Comparison of ENCODE assay signal across 21 cellular contexts in the genomic region with DNA sequence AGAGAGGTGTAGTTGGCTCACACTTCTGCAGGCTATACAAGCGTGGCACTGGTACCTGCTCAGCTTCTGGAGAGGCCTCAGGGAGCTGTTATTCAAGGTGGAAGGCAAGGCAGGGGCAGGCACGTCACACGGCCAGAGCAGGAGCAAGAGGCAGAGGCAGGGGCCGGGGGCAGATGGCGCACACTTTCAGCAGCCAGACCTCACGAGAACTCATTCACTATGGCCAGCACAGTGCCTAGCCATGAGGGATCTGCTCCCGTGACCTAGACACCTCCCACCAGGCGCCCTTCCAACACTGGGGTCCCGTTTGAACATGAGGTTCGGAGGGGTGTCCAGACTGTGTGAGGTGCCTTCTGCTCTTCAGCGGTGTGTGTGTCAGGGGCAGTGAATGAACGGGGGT.
DNase-seq lines count a peak whose midpoint lies in the region; ATAC-seq, FAIRE-seq and TF ChIP-seq lines count a peak whose summit lies in the region.
"Had no signal": no experiment of that assay in that cellular context is flagged by ENCODE, and none has a peak within 500 bp of the region (broad histone marks: within the 10 kb centered on the region; RNA-seq: fewer than 3 reads in every experiment).

No MANE protein-coding gene starts in this region.

- TF ChIP-seq CTCF in heart right ventricle (IDR thresholded peaks at IDR 0.05) (no peak), kidney (IDR thresholded peaks at IDR 0.05; ENCODE audit: borderline replicate concordance, extremely low read depth, insufficient read depth) (no peak), suprapubic skin (IDR thresholded peaks at IDR 0.05) (no peak)

- peaks cover 4% of the 10 kb centered on the region for H3K9me3 Mint-ChIP-seq in activated CD4-positive, alpha-beta T cell treated with anti-CD3 and anti-CD28 coated beads, Interleukin-2, amount 10 ng/mL, durations not matched to agents 24 days and 14 days

- no peak for TF ChIP-seq POLR2A in suprapubic skin (IDR thresholded peaks at IDR 0.05)

- intact Hi-C loops in cardiac septum (cut with DNase I) (no loop called here), heart right ventricle (cut with DNase I) (loop anchor here in 4 of 10 donors (10.0 kb wide), 3 partner anchors 214 to 534 kb away; no protein-coding TSS in a partner anchor), kidney (cut with DNase I) (no loop called here)
- intact Hi-C loops in activated CD4-positive, alpha-beta T cell treated with anti-CD3 and anti-CD28 coated beads, Interleukin-2, amount 10 ng/mL, durations not matched to agents 24 days and 14 days (cut with micrococcal nuclease): no loop called here

- DNase-seq in cardiac septum (ENCODE audit: low spot score): peak; percentile 36
- no peak for DNase-seq in heart right ventricle
- peak; percentile 41 for DNase-seq in kidney
- DNase-seq in neuronal stem cell (ENCODE audit: low spot score): no peak
- peak; percentile 48 to 59 for DNase-seq in suprapubic skin (ENCODE audit: low spot score in 2 of 2)
- no peak for DNase-seq in activated CD4-positive, alpha-beta T cell treated with anti-CD3 and anti-CD28 coated beads, Interleukin-2, amount 10 ng/mL, durations not matched to agents 24 days and 14 days
- DNase-seq: 8988T; CD8-positive, alpha-beta T cell; DMS 273 treated with DMSO at 0.1 percent for 48 hours; DMS53; DND-41; EL; HCEC 1CT had no signal

- H4K8ac ChIP-seq in neuronal stem cell (ENCODE audit: low read depth, low read length): no peak overlapping the region

- no peak overlapping the region for H3K4me2 ChIP-seq in neuronal stem cell (ENCODE audit: insufficient read depth, low read length, poor library complexity, severe bottlenecking)
- H3K4me2 ChIP-seq: BLaER1, GM23338 had no signal

- no peaks in the 10 kb centered on the region for H3K27me3 Mint-ChIP-seq in activated CD4-positive, alpha-beta T cell treated with anti-CD3 and anti-CD28 coated beads, Interleukin-2, amount 10 ng/mL, durations not matched to agents 24 days and 14 days

- FAIRE-seq in kidney (lab: Jason Lieb, UNC): no peak
- FAIRE-seq: GM12878, H54, HepG2 had no signal

- H2BK12ac ChIP-seq in neuronal stem cell (ENCODE audit: low read length): no peak overlapping the region

- H2BK5ac ChIP-seq in neuronal stem cell (ENCODE audit: low read length): no peak overlapping the region

- H3K27ac ChIP-seq in heart right ventricle (no peak overlapping the region), kidney (ENCODE audit: low read depth in 2 of 2, low read length in 2 of 2) (no peak overlapping the region), neuronal stem cell (replicated peaks; ENCODE audit: low read length) (no peak overlapping the region), suprapubic skin (no peak overlapping the region)
- H3K27ac ChIP-seq: BLaER1 had no signal

- no peak overlapping the region for H2BK15ac ChIP-seq in neuronal stem cell (ENCODE audit: low read length)

- H3K4me3 Mint-ChIP-seq in activated CD4-positive, alpha-beta T cell treated with anti-CD3 and anti-CD28 coated beads, Interleukin-2, amount 10 ng/mL, durations not matched to agents 24 days and 14 days: no peak overlapping the region
- H3K4me3 Mint-ChIP-seq: CD8-positive, alpha-beta T cell; GM23338 had no signal

- H3K4me1 Mint-ChIP-seq in activated CD4-positive, alpha-beta T cell treated with anti-CD3 and anti-CD28 coated beads, Interleukin-2, amount 10 ng/mL, durations not matched to agents 24 days and 14 days: no peaks in the 10 kb centered on the region
- H3K4me1 Mint-ChIP-seq: GM23338, IgD-negative memory B cell had no signal

- H3K4me1 ChIP-seq in heart right ventricle (no peaks in the 10 kb centered on the region), kidney (ENCODE audit: control insufficient read depth in 1 of 2, insufficient read depth in 1 of 2, low read depth in 1 of 2, low read length in 2 of 2) (no peaks in the 10 kb centered on the region), neuronal stem cell (ENCODE audit: control insufficient read depth in 2 of 2, insufficient read depth in 1 of 2, low read depth in 1 of 2, low read length in 2 of 2) (no peaks in the 10 kb centered on the region), suprapubic skin (peaks cover 14% of the 10 kb centered on the region)
- H3K4me1 ChIP-seq: BLaER1 had no signal

- no peak for TF ChIP-seq EP300 in suprapubic skin (IDR thresholded peaks at IDR 0.05)

- no peak overlapping the region for H3K14ac ChIP-seq in neuronal stem cell (ENCODE audit: low read length)

- no peak overlapping the region for H3K27ac Mint-ChIP-seq in activated CD4-positive, alpha-beta T cell treated with anti-CD3 and anti-CD28 coated beads, Interleukin-2, amount 10 ng/mL, durations not matched to agents 24 days and 14 days
- H3K27ac Mint-ChIP-seq: CD8-positive, alpha-beta T cell; GM23338; IgD-negative memory B cell had no signal

- ATAC-seq in heart right ventricle: no peak
- ATAC-seq in GM21619 (IDR thresholded peaks at IDR 0.05; ENCODE audit: unreplicated experiment): no peak
- ATAC-seq in HG03565 (IDR thresholded peaks at IDR 0.05; ENCODE audit: unreplicated experiment): no peak
- ATAC-seq: CD8-positive, alpha-beta T cell; GM12878; GM23338; HepG2 had no signal

- H3K36me3 Mint-ChIP-seq in activated CD4-positive, alpha-beta T cell treated with anti-CD3 and anti-CD28 coated beads, Interleukin-2, amount 10 ng/mL, durations not matched to agents 24 days and 14 days (ENCODE audit: low read depth): no peaks in the 10 kb centered on the region
- H3K36me3 Mint-ChIP-seq: CD8-positive, alpha-beta T cell had no signal

- H3K9me3 ChIP-seq in heart right ventricle (peaks cover 0 to 22% (median 8%) of the 10 kb centered on the region in 11 donors), kidney (ENCODE audit: control insufficient read depth in 1 of 2, low read length in 2 of 2) (peaks cover 3 to 13% of the 10 kb centered on the region in 2 donors), neuronal stem cell (replicated peaks in 1 of 2; ENCODE audit: control insufficient read depth in 2 of 2, insufficient read depth in 1 of 2, low read depth in 1 of 2, low read length in 2 of 2) (peaks cover 0 to 2% of the 10 kb centered on the region in 2 donors), suprapubic skin (no peaks in the 10 kb centered on the region)

- H4K91ac ChIP-seq in neuronal stem cell (ENCODE audit: low read depth, low read length, poor library complexity): no peak overlapping the region

- 87 to 91% methylated on average over 12 of the region's 12 CpGs for WGBS in heart right ventricle, 2 donors
- no CpG with 5 or more reads among the region's 12 CpGs for WGBS in neuronal stem cell (ENCODE audit: extremely low coverage in 2 of 2, insufficient read length in 2 of 2, insufficient replicate concordance in 1 of 2), 2 donors
- 82% methylated on average over 8 of the region's 12 CpGs for WGBS in suprapubic skin

- H3K27me3 ChIP-seq in heart right ventricle (peaks cover 0 to 8% (median 3%) of the 10 kb centered on the region in 7 donors), neuronal stem cell (ENCODE audit: control insufficient read depth in 3 of 3, insufficient read depth in 3 of 3, low read depth in 1 of 3, low read length in 3 of 3) (no peaks in the 10 kb centered on the region), suprapubic skin (peaks cover 8% of the 10 kb centered on the region)
- H3K27me3 ChIP-seq: BLaER1 had no signal

- no peak overlapping the region for H2AK5ac ChIP-seq in neuronal stem cell (ENCODE audit: low read depth, low read length)

- no peaks in the 10 kb centered on the region for H3K79me1 ChIP-seq in neuronal stem cell (ENCODE audit: low read depth, low read length)

- H2BK120ac ChIP-seq in neuronal stem cell (ENCODE audit: low read depth, low read length): no peak overlapping the region

- H3K36me3 ChIP-seq in heart right ventricle (no peaks in the 10 kb centered on the region), kidney (ENCODE audit: control insufficient read depth in 1 of 2, insufficient read depth in 2 of 2, low read length in 2 of 2) (no peaks in the 10 kb centered on the region), neuronal stem cell (replicated peaks in 1 of 2; ENCODE audit: control insufficient read depth in 2 of 2, insufficient read depth in 2 of 2, low read length in 2 of 2) (no peaks in the 10 kb centered on the region), suprapubic skin (no peaks in the 10 kb centered on the region)
- H3K36me3 ChIP-seq: BLaER1 had no signal

- no peak overlapping the region for H3K23ac ChIP-seq in neuronal stem cell (ENCODE audit: low read depth, low read length, poor library complexity)

- H3K18ac ChIP-seq in neuronal stem cell (ENCODE audit: low read length): peak overlapping the region; percentile 46

- H3K9ac ChIP-seq in kidney (ENCODE audit: low read length in 2 of 2) (no peak overlapping the region), neuronal stem cell (ENCODE audit: low read depth, low read length, poor library complexity) (no peak overlapping the region)
- H3K9ac ChIP-seq: BLaER1 had no signal

- H3K4ac ChIP-seq in neuronal stem cell (ENCODE audit: low read length): peak overlapping the region; percentile 70

- no peak overlapping the region for H3K4me3 ChIP-seq in heart right ventricle
- no peak overlapping the region for H3K4me3 ChIP-seq in kidney (ENCODE audit: low read length in 2 of 2)
- H3K4me3 ChIP-seq in neuronal stem cell (ENCODE audit: low read length in 2 of 2): no peak overlapping the region
- H3K4me3 ChIP-seq in suprapubic skin: no peak overlapping the region
- H3K4me3 ChIP-seq: BLaER1, GM12878, GM23338 had no signal

- H2AFZ ChIP-seq in neuronal stem cell (ENCODE audit: low read length): no peak overlapping the region
- H2AFZ ChIP-seq: GM23338 had no signal

Comparison
In these comparisons a context has a peak if more than half of its experiments do, and no peak if none do; other contexts are left out.
1. DNase-seq: peak in cardiac septum (single experiment), kidney (single experiment) and suprapubic skin (2 of 2); none in heart right ventricle (0 of 2), neuronal stem cell (single experiment) and activated CD4-positive, alpha-beta T cell treated with anti-CD3 and anti-CD28 coated beads, Interleukin-2, amount 10 ng/mL, durations not matched to agents 24 days and 14 days (single experiment).